ENCODE assay signal across 20 cellular contexts in genomic region chr17:70916469-70916868, GRCh38.
DNase-seq lines count a peak whose midpoint lies in the region; ATAC-seq, FAIRE-seq and TF ChIP-seq lines count a peak whose summit lies in the region.
"Had no signal": no experiment of that assay in that cellular context is flagged by ENCODE, and none has a peak within 500 bp of the region (broad histone marks: within the 10 kb centered on the region; RNA-seq: fewer than 3 reads in every experiment).

No MANE protein-coding gene starts in this region.

- CTCF ChIA-PET in HepG2 (lab: Yijun Ruan, JAX; ENCODE audit: low intra/inter-chr PET ratio, low total read pairs) = no interaction called here

- no peak overlapping the region for H3K14ac ChIP-seq in neuronal stem cell (ENCODE audit: low read length)

- no peak for TF ChIP-seq POLR2A in HepG2 (IDR thresholded peaks at IDR 0.05; ENCODE audit: insufficient read depth in 1 of 2, low read depth in 2 of 2, low read length in 2 of 2)

- no peak overlapping the region for H3K23ac ChIP-seq in neuronal stem cell (ENCODE audit: low read depth, low read length, poor library complexity)

- TF ChIP-seq RAD21 in liver (IDR thresholded peaks at IDR 0.05) (peak in 1 of 2 donors; percentile 22), HepG2 (CRISPR knock-in tag; IDR thresholded peaks at IDR 0.05) (no peak)

- H3K79me2 ChIP-seq in HepG2 (ENCODE audit: insufficient read depth, low read length) = no peaks in the 10 kb centered on the region

- H3K18ac ChIP-seq in neuronal stem cell (ENCODE audit: low read length) = no peak overlapping the region

- H2AK5ac ChIP-seq in neuronal stem cell (ENCODE audit: low read depth, low read length) = no peak overlapping the region

- POLR2A ChIA-PET in HepG2 (lab: Yijun Ruan, JAX) = no interaction called here

- no peaks in the 10 kb centered on the region for H3K79me1 ChIP-seq in neuronal stem cell (ENCODE audit: low read depth, low read length)

- H3K27me3 ChIP-seq in liver (ENCODE audit: control insufficient read depth in 4 of 4, insufficient read depth in 4 of 4, low read length in 3 of 4) (no peaks in the 10 kb centered on the region), HepG2 (ENCODE audit: control insufficient read depth in 1 of 2, insufficient read depth in 2 of 2, low read length in 2 of 2) (no peaks in the 10 kb centered on the region), neuronal stem cell (ENCODE audit: control insufficient read depth in 3 of 3, insufficient read depth in 3 of 3, low read depth in 1 of 3, low read length in 3 of 3) (no peaks in the 10 kb centered on the region)
- H3K27me3 ChIP-seq: BLaER1 treated with 17β-estradiol and CSF1 and Interleukin-3, amounts not matched to agents 10 nM and 100 nM had no signal

- intact Hi-C loops in HepG2 (cut with micrococcal nuclease; ENCODE audit: unreplicated experiment) = no loop called here

- H3K36me3 ChIP-seq in liver (ENCODE audit: control insufficient read depth in 4 of 4, insufficient read depth in 3 of 4, low read depth in 1 of 4, low read length in 3 of 4) (no peaks in the 10 kb centered on the region), HepG2 (replicated peaks in 1 of 2; ENCODE audit: control insufficient read depth in 1 of 2, insufficient read depth in 2 of 2, low read length in 2 of 2) (no peaks in the 10 kb centered on the region), neuronal stem cell (replicated peaks in 1 of 2; ENCODE audit: control insufficient read depth in 2 of 2, insufficient read depth in 2 of 2, low read length in 2 of 2) (no peaks in the 10 kb centered on the region)
- H3K36me3 ChIP-seq: BLaER1 treated with 17β-estradiol and CSF1 and Interleukin-3, amounts not matched to agents 10 nM and 100 nM had no signal

- in situ Hi-C loops in HepG2 (cut with HindIII; ENCODE audit: extremely low pct_ligation_motif_present, low pct_unique_long_range_greater_than_20kb) = no loop called here

- no TSS peak for BruUV-seq in HepG2 (replicated peaks; lab: Mats Ljungman, UMichigan)

- H3K27ac ChIP-seq in liver (ENCODE audit: low read depth in 1 of 2, low read length in 2 of 2) = peak overlapping the region in 1 of 2 donors; percentile 17
- H3K27ac ChIP-seq in HepG2 (ENCODE audit: extremely low read length, insufficient read depth, low read length) = no peak overlapping the region
- H3K27ac ChIP-seq in neuronal stem cell (replicated peaks; ENCODE audit: low read length) = no peak overlapping the region
- H3K27ac ChIP-seq: 22Rv1; A549; BLaER1 treated with 17β-estradiol and CSF1 and Interleukin-3, amounts not matched to agents 10 nM and 100 nM; C4-2B had no signal

- H2BK120ac ChIP-seq in neuronal stem cell (ENCODE audit: low read depth, low read length) = no peak overlapping the region

- H2BK12ac ChIP-seq in neuronal stem cell (ENCODE audit: low read length) = no peak overlapping the region

- no peak for FAIRE-seq in HepG2 (lab: Jason Lieb, UNC)
- FAIRE-seq: A549, D721Med, G401.6, GM12891, GM19239 had no signal

- H2BK5ac ChIP-seq in neuronal stem cell (ENCODE audit: low read length) = no peak overlapping the region

- ATAC-seq in HepG2 (no peak), left lobe of liver (peak; percentile 89)
- ATAC-seq: A549; CD8-positive, alpha-beta T cell had no signal

- no peak overlapping the region for H2BK15ac ChIP-seq in neuronal stem cell (ENCODE audit: low read length)

- TF ChIP-seq EP300 in HepG2 (IDR thresholded peaks at IDR 0.05; ENCODE audit: low read depth in 2 of 2, low read length in 2 of 2) (no peak), HepG2 (CRISPR knock-in tag; IDR thresholded peaks at IDR 0.05; ENCODE audit: borderline replicate concordance) (no peak)

- H4K8ac ChIP-seq in neuronal stem cell (ENCODE audit: low read depth, low read length) = no peak overlapping the region

- no peak for TF ChIP-seq CTCF in liver (IDR thresholded peaks at IDR 0.05; ENCODE audit: low read depth, low read length, missing input control)
- TF ChIP-seq CTCF in HepG2 (CRISPR knock-in tag; IDR thresholded peaks at IDR 0.05) = no peak

- H3K4ac ChIP-seq in neuronal stem cell (ENCODE audit: low read length) = no peak overlapping the region

- H3K4me3 ChIP-seq in liver (ENCODE audit: low read depth in 1 of 3, low read length in 3 of 3) = no peak overlapping the region
- H3K4me3 ChIP-seq in HepG2 (replicated peaks in 1 of 3; ENCODE audit: insufficient read depth in 1 of 3, low read depth in 2 of 3, low read length in 3 of 3) = no peak overlapping the region
- no peak overlapping the region for H3K4me3 ChIP-seq in neuronal stem cell (ENCODE audit: low read length in 2 of 2)
- H3K4me3 ChIP-seq: A549; BLaER1 treated with 17β-estradiol and CSF1 and Interleukin-3, amounts not matched to agents 10 nM and 100 nM had no signal

- no peak for DNase-seq in HepG2 (ENCODE audit: low spot score)
- DNase-seq in left lobe of liver (ENCODE audit: low spot score) = no peak
- DNase-seq in ecto neural progenitor cell (ENCODE audit: low spot score) = no peak
- no peak for DNase-seq in neuronal stem cell (ENCODE audit: low spot score)
- DNase-seq: AML-193; Caco-2; Calu3; CD4-positive, alpha-beta T cell; CD8-positive, alpha-beta T cell; DMS79 treated with DMSO at 0.1 percent for 48 hours; GF-D8 had no signal

- H3K4me2 ChIP-seq in HepG2 (ENCODE audit: low read depth, low read length) (no peak overlapping the region), neuronal stem cell (ENCODE audit: insufficient read depth, low read length, poor library complexity, severe bottlenecking) (no peak overlapping the region)
- H3K4me2 ChIP-seq: A549; BLaER1 treated with 17β-estradiol and CSF1 and Interleukin-3, amounts not matched to agents 10 nM and 100 nM had no signal

- H3K9me3 ChIP-seq in liver (ENCODE audit: control insufficient read depth in 4 of 4, low read length in 3 of 4) (peaks cover 0 to 5% (median under 1%) of the 10 kb centered on the region in 4 donors), HepG2 (ENCODE audit: low read length) (peaks cover 93% of the 10 kb centered on the region), neuronal stem cell (replicated peaks in 1 of 2; ENCODE audit: control insufficient read depth in 2 of 2, insufficient read depth in 1 of 2, low read depth in 1 of 2, low read length in 2 of 2) (peaks cover 0 to 32% of the 10 kb centered on the region in 2 donors)

- H3K9ac ChIP-seq in liver (ENCODE audit: low read depth in 1 of 2, low read length in 2 of 2) (no peak overlapping the region), HepG2 (ENCODE audit: insufficient read depth, low read depth, low read length) (no peak overlapping the region), neuronal stem cell (ENCODE audit: low read depth, low read length, poor library complexity) (no peak overlapping the region)
- H3K9ac ChIP-seq: BLaER1 treated with 17β-estradiol and CSF1 and Interleukin-3, amounts not matched to agents 10 nM and 100 nM had no signal

- H2AFZ ChIP-seq in HepG2 (ENCODE audit: low read length) = no peak overlapping the region
- no peak overlapping the region for H2AFZ ChIP-seq in neuronal stem cell (ENCODE audit: low read length)

- H4K20me1 ChIP-seq in HepG2 (ENCODE audit: insufficient read depth, low read length) = no peaks in the 10 kb centered on the region
- H4K20me1 ChIP-seq: BLaER1 treated with 17β-estradiol and CSF1 and Interleukin-3, amounts not matched to agents 10 nM and 100 nM had no signal

- H3K4me1 ChIP-seq in liver (ENCODE audit: control insufficient read depth in 4 of 4, insufficient read depth in 4 of 4, low read length in 3 of 4) (peaks cover 7 to 31% (median 19%) of the 10 kb centered on the region in 4 donors), HepG2 (ENCODE audit: insufficient read depth, low read length) (no peaks in the 10 kb centered on the region), neuronal stem cell (ENCODE audit: control insufficient read depth in 2 of 2, insufficient read depth in 1 of 2, low read depth in 1 of 2, low read length in 2 of 2) (no peaks in the 10 kb centered on the region)
- H3K4me1 ChIP-seq: A549, Caco-2 had no signal

- no peak overlapping the region for H4K91ac ChIP-seq in neuronal stem cell (ENCODE audit: low read depth, low read length, poor library complexity)

TF ChIP-seq in liver, 16 proteins besides CTCF, POLR2A, EP300 and RAD21 (continues in another document):
- TF ChIP-seq YY1 (IDR thresholded peaks at IDR 0.05) (no peak), HNF4G (IDR thresholded peaks at IDR 0.05) (no peak), RXRA (IDR thresholded peaks at IDR 0.05) (peak; percentile 76 to 79), GABPA (IDR thresholded peaks at IDR 0.05 in 1 of 2, conservative IDR thresholded peaks at IDR 0.05 in 1 of 2) (no peak)

TF ChIP-seq in HepG2, 621 proteins besides CTCF, POLR2A, EP300 and RAD21 (continues in another document):
- no peak for TF ChIP-seq KDM4B (CRISPR knock-in tag; IDR thresholded peaks at IDR 0.05)
- no peak for TF ChIP-seq KLF13 (CRISPR knock-in tag; IDR thresholded peaks at IDR 0.05)
- TF ChIP-seq MYPOP (CRISPR knock-in tag; IDR thresholded peaks at IDR 0.05) = no peak
- TF ChIP-seq ZNF512 (CRISPR knock-in tag; IDR thresholded peaks at IDR 0.05) = no peak
- TF ChIP-seq CEBPB (IDR thresholded peaks at IDR 0.05; ENCODE audit: borderline replicate concordance, low read depth, low read length) = no peak
- TF ChIP-seq POGZ (CRISPR knock-in tag; IDR thresholded peaks at IDR 0.05) = no peak
- no peak for TF ChIP-seq MBD4 (IDR thresholded peaks at IDR 0.05; ENCODE audit: borderline replicate concordance, low read length)
- TF ChIP-seq PHF5A (CRISPR knock-in tag; IDR thresholded peaks at IDR 0.05; ENCODE audit: low read depth, unreplicated experiment) = no peak
